In the genomic region with DNA sequence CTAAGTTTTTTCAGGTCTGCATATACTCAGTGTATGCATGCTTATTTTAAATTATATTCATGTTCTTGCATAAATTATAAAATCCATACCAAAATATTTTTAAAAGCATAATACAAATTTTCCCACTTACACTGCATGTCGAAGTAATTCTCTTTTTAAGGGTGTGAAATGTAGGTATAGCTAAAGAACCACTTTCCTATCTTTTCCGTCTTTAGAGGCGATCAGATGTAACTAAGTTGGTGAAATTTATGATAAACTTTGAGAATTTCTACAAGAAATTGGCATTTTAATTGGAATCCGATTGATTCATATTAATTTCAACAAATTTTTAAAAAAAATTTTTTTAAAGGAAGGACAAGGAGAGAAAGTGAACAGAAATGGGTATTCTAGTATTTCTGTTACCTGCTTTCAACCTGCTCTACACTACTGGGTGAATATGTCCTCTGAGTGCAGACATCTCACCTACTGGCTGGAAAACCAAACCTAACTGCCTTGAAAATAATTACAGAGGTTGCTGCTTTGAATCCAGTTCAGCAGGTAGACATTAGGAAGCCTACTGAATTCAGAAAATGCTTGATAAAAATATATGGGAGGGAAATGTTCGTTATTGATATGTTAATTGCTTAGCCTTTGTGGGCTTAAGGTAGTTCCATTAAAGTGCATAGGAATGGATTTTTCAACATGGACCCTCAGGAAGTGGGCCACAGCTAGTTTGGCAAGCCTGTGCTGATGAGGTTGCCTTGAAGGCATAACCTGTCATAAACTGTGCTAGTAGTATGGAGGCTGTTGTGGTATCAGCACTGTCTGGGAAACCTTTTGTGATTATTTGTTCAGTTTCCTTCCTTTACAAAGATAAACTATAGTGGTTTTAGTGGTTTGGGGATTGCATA, we compare ENCODE assay signal across 27 cellular contexts. TPM values are rescaled to one million over a fixed set of nuclear protein-coding genes. Genes with fewer than 3 reads are reported as not detected.
DNase-seq lines count a peak whose midpoint lies in the region; ATAC-seq, FAIRE-seq and TF ChIP-seq lines count a peak whose summit lies in the region.
"Had no signal": no experiment of that assay in that cellular context is flagged by ENCODE, and none has a peak within 500 bp of the region (broad histone marks: within the 10 kb centered on the region; RNA-seq: fewer than 3 reads in every experiment).

No MANE protein-coding gene starts in this region.

- ATAC-seq in HG02970 (IDR thresholded peaks at IDR 0.05; ENCODE audit: low FRiP score, unreplicated experiment): no peak
- ATAC-seq: activated naive CD8-positive, alpha-beta T cell treated with anti-CD3 and anti-CD28 coated beads, Interleukin-2, amount 50 U/mL, for 24 hours; PC-3; Right ventricle myocardium inferior had no signal

- no peaks in the 10 kb centered on the region for H3K9me3 Mint-ChIP-seq in neural crest cell
- H3K9me3 Mint-ChIP-seq: activated naive CD8-positive, alpha-beta T cell treated with anti-CD3 and anti-CD28 coated beads, Interleukin-2, amount 50 U/mL, for 24 hours; activated T-cell treated with anti-CD3 and anti-CD28 coated beads, Interleukin-2, amount 50 U/mL, for 24 hours; CD8-positive, alpha-beta memory T cell; memory B cell had no signal

- peak overlapping the region; percentile 83 for H3K9ac ChIP-seq in NT2/D1 (ENCODE audit: insufficient read length, low read depth)

- peaks cover 25% of the 10 kb centered on the region for H3K36me3 Mint-ChIP-seq in neural crest cell (ENCODE audit: low read depth)
- H3K36me3 Mint-ChIP-seq: CD8-positive, alpha-beta memory T cell; memory B cell had no signal

- no peak overlapping the region for H3K27ac Mint-ChIP-seq in neural crest cell (ENCODE audit: unreplicated experiment)
- H3K27ac Mint-ChIP-seq: activated naive CD8-positive, alpha-beta T cell treated with anti-CD3 and anti-CD28 coated beads, Interleukin-2, amount 50 U/mL, for 24 hours; activated T-cell treated with anti-CD3 and anti-CD28 coated beads, Interleukin-2, amount 50 U/mL, for 24 hours; memory B cell had no signal

- 100% methylated on average over 1 of the region's 5 CpGs for WGBS in iPS DF 6.9 (ENCODE audit: insufficient coverage, insufficient read length)

- H3K27ac ChIP-seq in iPS DF 6.9 (ENCODE audit: low read length): no peak overlapping the region
- H3K27ac ChIP-seq: thyroid gland, VCaP had no signal

- H3K4me1 ChIP-seq in NT2/D1 (ENCODE audit: insufficient read depth, insufficient read length) (peaks cover 5% of the 10 kb centered on the region), iPS DF 6.9 (ENCODE audit: control insufficient read depth, insufficient read depth, low read length) (peaks cover 3% of the 10 kb centered on the region; the same call in 1 of the 2 replicates)

- FAIRE-seq in G401.6 (lab: Jason Lieb, UNC): peak; percentile 61
- FAIRE-seq: GM18507, HTR-8/SVneo had no signal

- peak overlapping the region; percentile 92 for H3K4me3 Mint-ChIP-seq in neural crest cell
- H3K4me3 Mint-ChIP-seq: activated naive CD8-positive, alpha-beta T cell treated with anti-CD3 and anti-CD28 coated beads, Interleukin-2, amount 50 U/mL, for 24 hours; activated T-cell treated with anti-CD3 and anti-CD28 coated beads, Interleukin-2, amount 50 U/mL, for 24 hours; CD8-positive, alpha-beta memory T cell; memory B cell had no signal

- TF ChIP-seq CTCF in neural crest cell (conservative IDR thresholded peaks at IDR 0.05): no peak

- peak overlapping the region; percentile 91 for H3K4me3 ChIP-seq in NT2/D1 (ENCODE audit: insufficient read length, low read depth)
- peak overlapping the region; percentile 99; the same call in 1 of the 2 replicates for H3K4me3 ChIP-seq in iPS DF 6.9 (ENCODE audit: low read length)
- H3K4me3 ChIP-seq: thyroid gland had no signal

- H3K36me3 ChIP-seq in NT2/D1 (ENCODE audit: insufficient read depth, insufficient read length, low read length): peaks cover 55% of the 10 kb centered on the region
- peaks cover 28% of the 10 kb centered on the region for H3K36me3 ChIP-seq in iPS DF 6.9 (ENCODE audit: control insufficient read depth, insufficient read depth, low read length)
- H3K36me3 ChIP-seq: stomach, thyroid gland had no signal

- H3K4me1 Mint-ChIP-seq in neural crest cell: peaks cover 79% of the 10 kb centered on the region

- H3K9me3 ChIP-seq in NT2/D1 (ENCODE audit: insufficient read depth, low read length) (peaks cover 23% of the 10 kb centered on the region; the same call in 1 of the 2 replicates), iPS DF 6.9 (ENCODE audit: control insufficient read depth, insufficient read depth, low read length) (no peaks in the 10 kb centered on the region)
- H3K9me3 ChIP-seq: thyroid gland had no signal

- peaks cover 10% of the 10 kb centered on the region for H3K27me3 Mint-ChIP-seq in neural crest cell (ENCODE audit: low read depth)

- H3K27me3 ChIP-seq in NT2/D1 (ENCODE audit: insufficient read depth, insufficient read length) (no peaks in the 10 kb centered on the region), iPS DF 6.9 (ENCODE audit: control insufficient read depth, insufficient read depth, low read length) (no peaks in the 10 kb centered on the region)

- DNase-seq in NT2/D1 (ENCODE audit: low read depth, low spot score) (no peak), iPS DF 6.9 (ENCODE audit: low read depth, low spot score) (no peak), neural crest cell (ENCODE audit: low read depth, low spot score) (no peak), amygdala (lab: John Stamatoyannopoulos, UW) (no peak), SK-N-DZ (ENCODE audit: low spot score) (no peak), CD1c-positive myeloid dendritic cell (ENCODE audit: extremely low spot score) (no peak)
- DNase-seq: activated CD4-positive, alpha-beta T cell treated with anti-CD3 and anti-CD28 coated beads for 48 hours; activated naive CD8-positive, alpha-beta T cell treated with anti-CD3 and anti-CD28 coated beads, Interleukin-2, amount 50 U/mL, for 24 hours; activated T-cell treated with anti-CD3 and anti-CD28 coated beads, Interleukin-2, amount 50 U/mL, for 24 hours; CD8-positive, alpha-beta memory T cell; cerebellar nuclear complex; DMS153; Kasumi-1; MV-4-11; NCI-H146; NCI-H2171; NCI-H524; PC-3; stomach had no signal

RNA-seq across cellular contexts. Expression of a gene that starts 5.1 kb away (rescaled TPM):
- 92.4 and 95.2 TPM in 2 replicates for total RNA-seq in neural crest cell
- polyA plus RNA-seq in SK-N-DZ (2014; cell fraction: cytosol; rRNA removed): 3.0 and 3.1 TPM in 2 replicates
- 1.8 and 2.2 TPM in 2 replicates for polyA plus RNA-seq in SK-N-DZ (2014; cell fraction: nucleus; rRNA removed)
- total RNA-seq: Right ventricle myocardium inferior had no signal
- polyA plus RNA-seq: CD8-positive, alpha-beta memory T cell had no signal
